ENCODE assay signal across 2 cellular contexts in genomic region chr10:63010203-63010602, GRCh38.
TF ChIP-seq lines count a peak whose summit lies in the region.

No MANE protein-coding gene starts in this region.

TF ChIP-seq in HepG2, 621 proteins besides CTCF, POLR2A, EP300 and RAD21 (continued from another document):
- TF ChIP-seq SETDB1 (CRISPR knock-in tag; IDR thresholded peaks at IDR 0.05; ENCODE audit: borderline replicate concordance) (no peak), ZSCAN12 (CRISPR knock-in tag; IDR thresholded peaks at IDR 0.05) (no peak), NR2C2 (CRISPR knock-in tag; IDR thresholded peaks at IDR 0.05; ENCODE audit: borderline replicate concordance) (peak; percentile 46; the same call in 1 of the 2 replicates), MLXIP (CRISPR knock-in tag; IDR thresholded peaks at IDR 0.05; ENCODE audit: borderline replicate concordance) (no peak), THAP11 (CRISPR knock-in tag; IDR thresholded peaks at IDR 0.05) (peak; percentile 62), MAFF (IDR thresholded peaks at IDR 0.05; ENCODE audit: low read depth, low read length) (no peak), CCAR2 (optimal IDR thresholded peaks at IDR 0.05; ENCODE audit: low read depth, low read length) (no peak)
- TF ChIP-seq, protein P1, sequence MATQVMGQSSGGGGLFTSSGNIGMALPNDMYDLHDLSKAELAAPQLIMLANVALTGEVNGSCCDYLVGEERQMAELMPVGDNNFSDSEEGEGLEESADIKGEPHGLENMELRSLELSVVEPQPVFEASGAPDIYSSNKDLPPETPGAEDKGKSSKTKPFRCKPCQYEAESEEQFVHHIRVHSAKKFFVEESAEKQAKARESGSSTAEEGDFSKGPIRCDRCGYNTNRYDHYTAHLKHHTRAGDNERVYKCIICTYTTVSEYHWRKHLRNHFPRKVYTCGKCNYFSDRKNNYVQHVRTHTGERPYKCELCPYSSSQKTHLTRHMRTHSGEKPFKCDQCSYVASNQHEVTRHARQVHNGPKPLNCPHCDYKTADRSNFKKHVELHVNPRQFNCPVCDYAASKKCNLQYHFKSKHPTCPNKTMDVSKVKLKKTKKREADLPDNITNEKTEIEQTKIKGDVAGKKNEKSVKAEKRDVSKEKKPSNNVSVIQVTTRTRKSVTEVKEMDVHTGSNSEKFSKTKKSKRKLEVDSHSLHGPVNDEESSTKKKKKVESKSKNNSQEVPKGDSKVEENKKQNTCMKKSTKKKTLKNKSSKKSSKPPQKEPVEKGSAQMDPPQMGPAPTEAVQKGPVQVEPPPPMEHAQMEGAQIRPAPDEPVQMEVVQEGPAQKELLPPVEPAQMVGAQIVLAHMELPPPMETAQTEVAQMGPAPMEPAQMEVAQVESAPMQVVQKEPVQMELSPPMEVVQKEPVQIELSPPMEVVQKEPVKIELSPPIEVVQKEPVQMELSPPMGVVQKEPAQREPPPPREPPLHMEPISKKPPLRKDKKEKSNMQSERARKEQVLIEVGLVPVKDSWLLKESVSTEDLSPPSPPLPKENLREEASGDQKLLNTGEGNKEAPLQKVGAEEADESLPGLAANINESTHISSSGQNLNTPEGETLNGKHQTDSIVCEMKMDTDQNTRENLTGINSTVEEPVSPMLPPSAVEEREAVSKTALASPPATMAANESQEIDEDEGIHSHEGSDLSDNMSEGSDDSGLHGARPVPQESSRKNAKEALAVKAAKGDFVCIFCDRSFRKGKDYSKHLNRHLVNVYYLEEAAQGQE (IDR thresholded peaks at IDR 0.05; ENCODE audit: borderline replicate concordance in 1 of 2, low read depth in 1 of 2, low read length in 2 of 2): no peak

TF ChIP-seq in GM12878, 131 proteins besides CTCF, POLR2A, EP300 and RAD21 (continued from another document):
- TF ChIP-seq HSF1 (IDR thresholded peaks at IDR 0.05; ENCODE audit: low read depth, low read length): no peak
- 0 out of 2 replicates have a peak, but pooled peaks have one; percentile 14 for TF ChIP-seq HCFC1 (IDR thresholded peaks at IDR 0.05; ENCODE audit: low read length)
- TF ChIP-seq, protein P2, sequence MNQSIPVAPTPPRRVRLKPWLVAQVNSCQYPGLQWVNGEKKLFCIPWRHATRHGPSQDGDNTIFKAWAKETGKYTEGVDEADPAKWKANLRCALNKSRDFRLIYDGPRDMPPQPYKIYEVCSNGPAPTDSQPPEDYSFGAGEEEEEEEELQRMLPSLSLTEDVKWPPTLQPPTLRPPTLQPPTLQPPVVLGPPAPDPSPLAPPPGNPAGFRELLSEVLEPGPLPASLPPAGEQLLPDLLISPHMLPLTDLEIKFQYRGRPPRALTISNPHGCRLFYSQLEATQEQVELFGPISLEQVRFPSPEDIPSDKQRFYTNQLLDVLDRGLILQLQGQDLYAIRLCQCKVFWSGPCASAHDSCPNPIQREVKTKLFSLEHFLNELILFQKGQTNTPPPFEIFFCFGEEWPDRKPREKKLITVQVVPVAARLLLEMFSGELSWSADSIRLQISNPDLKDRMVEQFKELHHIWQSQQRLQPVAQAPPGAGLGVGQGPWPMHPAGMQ (IDR thresholded peaks at IDR 0.05; ENCODE audit: borderline replicate concordance): no peak
- peak; percentile 30 for TF ChIP-seq SIX5 (IDR thresholded peaks at IDR 0.05; ENCODE audit: low read depth, low read length, severe bottlenecking)
